8 cellular contexts compared by ENCODE assay signal in the genomic region with DNA sequence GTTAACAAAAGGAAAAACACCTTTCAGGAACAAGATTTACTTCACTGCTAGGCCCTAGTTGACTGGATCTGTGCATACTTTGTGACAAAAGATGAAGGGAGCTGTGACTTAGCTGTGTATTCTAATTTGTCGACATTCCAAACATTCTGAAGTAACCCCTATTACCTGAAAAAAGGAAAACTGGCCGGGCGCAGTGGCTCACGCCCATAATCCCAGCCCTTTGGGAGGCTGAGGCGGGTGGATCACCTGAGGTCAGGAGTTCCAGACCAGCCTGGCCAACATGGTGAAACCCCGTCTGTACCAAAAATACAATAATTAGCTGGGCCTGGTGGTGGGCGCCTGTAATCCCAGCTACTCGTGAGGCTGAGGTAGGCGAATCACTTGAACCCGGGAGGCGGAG. TPM values are rescaled to one million over a fixed set of nuclear protein-coding genes. Genes with fewer than 3 reads are reported as not detected.
DNase-seq lines count a peak whose midpoint lies in the region; ATAC-seq and TF ChIP-seq lines count a peak whose summit lies in the region.
"Not testable (repeated sequence)": the region's sequence is repeated elsewhere in the genome, so short reads cannot be mapped to it uniquely, and the experiment has no call there.

No MANE protein-coding gene starts in this region.

- POLR2A ChIA-PET in activated CD4-positive, alpha-beta T cell treated with anti-CD3 and anti-CD28 coated beads, Interleukin-2, amount 10 ng/mL, durations not matched to agents 7 days and 5 days (lab: Charles Lee): interaction anchor here (0.7 to 0.9 kb wide), 2 partner anchors 84 to 115 kb away, joined by 3 to 5 read pairs; no protein-coding TSS in a partner anchor

- intact Hi-C loops in body of pancreas (cut with DNase I): loop anchor here (5.0 kb wide), 1 partner anchor 118 kb away; no protein-coding TSS in a partner anchor
- intact Hi-C loops in vagina (cut with DNase I): loop anchor here (5.0 to 10.0 kb wide), 3 partner anchors 60 to 250 kb away; no protein-coding TSS in a partner anchor

- H3K4me2 ChIP-seq in Loucy (ENCODE audit: low read depth, low read length, poor library complexity, severe bottlenecking) (peak overlapping the region; percentile 91), mesenchymal stem cell (ENCODE audit: low read length, poor library complexity, severe bottlenecking) (peak overlapping the region; percentile 78)

- H2BK120ac ChIP-seq in mesenchymal stem cell (ENCODE audit: low read depth, low read length): not testable (repeated sequence)

- H2AFZ ChIP-seq in Loucy (ENCODE audit: low read length); mesenchymal stem cell (ENCODE audit: low read depth, low read length): not testable (repeated sequence)

- not testable (repeated sequence) for H3K23ac ChIP-seq in mesenchymal stem cell (ENCODE audit: low read length in 2 of 2)

- H3K4me1 Mint-ChIP-seq in activated CD4-positive, alpha-beta T cell treated with anti-CD3 and anti-CD28 coated beads, Interleukin-2, amount 10 ng/mL, durations not matched to agents 7 days and 5 days: peaks cover 42% of the 10 kb centered on the region

- not testable (repeated sequence) for H2BK12ac ChIP-seq in mesenchymal stem cell (ENCODE audit: low read length in 2 of 2)

- DNase-seq in ELF-1 (ENCODE audit: low read depth, low spot score): peak; percentile 44
- not testable (repeated sequence) for DNase-seq in activated CD4-positive, alpha-beta T cell treated with anti-CD3 and anti-CD28 coated beads, Interleukin-2, amount 10 ng/mL, durations not matched to agents 7 days and 5 days; body of pancreas; fibroblast of mammary gland (ENCODE audit: low read depth); mesenchymal stem cell; retinal pigment epithelial cell (ENCODE audit: low read depth); vagina (ENCODE audit: extremely low spot score in 2 of 2)

- not testable (repeated sequence) for H3K79me1 ChIP-seq in mesenchymal stem cell (replicated peaks; ENCODE audit: low read length, poor library complexity, severe bottlenecking)

- H3K4me3 Mint-ChIP-seq in activated CD4-positive, alpha-beta T cell treated with anti-CD3 and anti-CD28 coated beads, Interleukin-2, amount 10 ng/mL, durations not matched to agents 7 days and 5 days: peak overlapping the region; percentile 96

- peaks cover 53% of the 10 kb centered on the region for H3K4me1 ChIP-seq in Loucy (ENCODE audit: insufficient read depth, low read length, poor library complexity, severe bottlenecking)
- H3K4me1 ChIP-seq in body of pancreas: peaks cover 51% of the 10 kb centered on the region
- H3K4me1 ChIP-seq in mesenchymal stem cell (ENCODE audit: control insufficient read depth, insufficient read depth, low read depth, low read length): not testable (repeated sequence)
- peaks cover 43% of the 10 kb centered on the region for H3K4me1 ChIP-seq in vagina

- H3K36me3 Mint-ChIP-seq in activated CD4-positive, alpha-beta T cell treated with anti-CD3 and anti-CD28 coated beads, Interleukin-2, amount 10 ng/mL, durations not matched to agents 7 days and 5 days (ENCODE audit: low read depth): peaks cover 29% of the 10 kb centered on the region

- not testable (repeated sequence) for H3F3A ChIP-seq in Loucy (ENCODE audit: low read depth)

- not testable (repeated sequence) for H3K9me3 ChIP-seq in Loucy (ENCODE audit: insufficient read depth, low read depth, low read length); body of pancreas; mesenchymal stem cell (ENCODE audit: control insufficient read depth, low read length); vagina

- not testable (repeated sequence) for H3K36me3 ChIP-seq in Loucy (ENCODE audit: insufficient read depth, low read length); body of pancreas (replicated peaks in 1 of 2; ENCODE audit: insufficient read depth in 1 of 2, low read depth in 2 of 2); mesenchymal stem cell (ENCODE audit: control insufficient read depth in 1 of 2, insufficient read depth in 2 of 2, low read depth in 1 of 2, low read length in 2 of 2); vagina

- WGBS in body of pancreas, 2 donors: 50 to 56% methylated on average over 8 to 11 of the region's 11 CpGs
- WGBS in mesenchymal stem cell: 79% methylated on average over 11 of the region's 11 CpGs

- H2BK5ac ChIP-seq in mesenchymal stem cell (ENCODE audit: low read depth, low read length, poor library complexity, severe bottlenecking): not testable (repeated sequence)

- not testable (repeated sequence) for H3K14ac ChIP-seq in mesenchymal stem cell (ENCODE audit: low read length in 2 of 2)

- peak overlapping the region; percentile 88 for H3K4me3 ChIP-seq in Loucy (ENCODE audit: low read length, poor library complexity, severe bottlenecking)
- H3K4me3 ChIP-seq in body of pancreas: not testable (repeated sequence)
- peak overlapping the region; percentile 85 for H3K4me3 ChIP-seq in fibroblast of mammary gland (ENCODE audit: control insufficient read depth, low read depth, low read length)
- H3K4me3 ChIP-seq in mesenchymal stem cell (ENCODE audit: insufficient read depth in 1 of 2, low read depth in 1 of 2, low read length in 2 of 2): peak overlapping the region; percentile 23 to 97
- H3K4me3 ChIP-seq in retinal pigment epithelial cell (ENCODE audit: low read length): peak overlapping the region; percentile 89
- H3K4me3 ChIP-seq in vagina: peak overlapping the region; percentile 64 to 82

- peaks cover 62% of the 10 kb centered on the region for H3K79me2 ChIP-seq in Loucy (ENCODE audit: insufficient read depth, low read length)

- H3K27ac Mint-ChIP-seq in activated CD4-positive, alpha-beta T cell treated with anti-CD3 and anti-CD28 coated beads, Interleukin-2, amount 10 ng/mL, durations not matched to agents 7 days and 5 days: peak overlapping the region; percentile 99

- not testable (repeated sequence) for H3K9me2 ChIP-seq in Loucy (replicated peaks; ENCODE audit: low read depth, low read length)

- H3K27ac ChIP-seq in body of pancreas (peak overlapping the region; percentile 90 to 97 (median 95)), vagina (peak overlapping the region; percentile 92)
- H3K27ac ChIP-seq in mesenchymal stem cell (ENCODE audit: low read length, poor library complexity, severe bottlenecking): not testable (repeated sequence)

- H4K20me1 ChIP-seq in Loucy (ENCODE audit: insufficient read depth, low read length, poor library complexity, severe bottlenecking): peaks cover 58% of the 10 kb centered on the region

- not testable (repeated sequence) for H2AK5ac ChIP-seq in mesenchymal stem cell (ENCODE audit: low read length, severe bottlenecking)

- H3K9ac ChIP-seq in Loucy (ENCODE audit: low read depth, low read length, poor library complexity, severe bottlenecking) (peak overlapping the region; percentile 90), mesenchymal stem cell (ENCODE audit: low read length) (peak overlapping the region; percentile 97)

- H4K91ac ChIP-seq in mesenchymal stem cell (ENCODE audit: low read length): not testable (repeated sequence)

- not testable (repeated sequence) for H3K9me3 Mint-ChIP-seq in activated CD4-positive, alpha-beta T cell treated with anti-CD3 and anti-CD28 coated beads, Interleukin-2, amount 10 ng/mL, durations not matched to agents 7 days and 5 days

- not testable (repeated sequence) for H3K4ac ChIP-seq in mesenchymal stem cell (ENCODE audit: low read depth in 1 of 2, low read length in 2 of 2)

- TF ChIP-seq POLR2A in body of pancreas (IDR thresholded peaks at IDR 0.05); vagina (IDR thresholded peaks at IDR 0.05): not testable (repeated sequence)

- not testable (repeated sequence) for H3K27me3 ChIP-seq in Loucy (ENCODE audit: insufficient read depth, low read length, poor library complexity, severe bottlenecking); body of pancreas; mesenchymal stem cell (ENCODE audit: control insufficient read depth in 1 of 2, insufficient read depth in 1 of 2, low read length in 2 of 2); vagina

- not testable (repeated sequence) for H4K8ac ChIP-seq in mesenchymal stem cell (ENCODE audit: low read length)

- CTCF ChIA-PET in activated CD4-positive, alpha-beta T cell treated with anti-CD3 and anti-CD28 coated beads, Interleukin-2, amount 10 ng/mL, durations not matched to agents 7 days and 5 days (lab: Charles Lee): interaction anchor here (0.8 to 5.2 kb wide), 7 partner anchors 11 to 285 kb away, joined by 3 to 177 read pairs (median 5); a partner anchor contains a TSS

- not testable (repeated sequence) for H2BK15ac ChIP-seq in mesenchymal stem cell (ENCODE audit: low read depth, poor library complexity, severe bottlenecking)

- ATAC-seq in body of pancreas: not testable (repeated sequence)

- TF ChIP-seq CTCF in Loucy (conservative IDR thresholded peaks at IDR 0.05; ENCODE audit: low read length); body of pancreas (IDR thresholded peaks at IDR 0.05); fibroblast of mammary gland (conservative IDR thresholded peaks at IDR 0.05; ENCODE audit: control insufficient read depth, insufficient read depth, low read depth, low read length); retinal pigment epithelial cell (conservative IDR thresholded peaks at IDR 0.05; ENCODE audit: low read depth, low read length); vagina (IDR thresholded peaks at IDR 0.05): not testable (repeated sequence)

- peaks cover 15% of the 10 kb centered on the region for H3K27me3 Mint-ChIP-seq in activated CD4-positive, alpha-beta T cell treated with anti-CD3 and anti-CD28 coated beads, Interleukin-2, amount 10 ng/mL, durations not matched to agents 7 days and 5 days

- not testable (repeated sequence) for H3K18ac ChIP-seq in mesenchymal stem cell (ENCODE audit: low read depth in 1 of 2, low read length in 2 of 2)

RNA-seq across cellular contexts. Expression of a gene that starts 1.8 kb away (rescaled TPM):
- 10 to 100 TPM; 74.4 to 74.8 TPM for total RNA-seq in activated CD4-positive, alpha-beta T cell treated with anti-CD3 and anti-CD28 coated beads, Interleukin-2, amount 10 ng/mL, durations not matched to agents 7 days and 5 days
- total RNA-seq in body of pancreas (10 to 100 TPM in 1 of 2 donors, 1 to 10 TPM in 1; 8.6 to 18.7 TPM), vagina (16.7 TPM)
- 21.9 TPM for polyA plus RNA-seq in mesenchymal stem cell (2013, experiment 1 of 2)
- 21.5 TPM for polyA plus RNA-seq in mesenchymal stem cell (2013, experiment 2 of 2)
